Comparison of ENCODE assay signal across 1 cellular context in the genomic region with DNA sequence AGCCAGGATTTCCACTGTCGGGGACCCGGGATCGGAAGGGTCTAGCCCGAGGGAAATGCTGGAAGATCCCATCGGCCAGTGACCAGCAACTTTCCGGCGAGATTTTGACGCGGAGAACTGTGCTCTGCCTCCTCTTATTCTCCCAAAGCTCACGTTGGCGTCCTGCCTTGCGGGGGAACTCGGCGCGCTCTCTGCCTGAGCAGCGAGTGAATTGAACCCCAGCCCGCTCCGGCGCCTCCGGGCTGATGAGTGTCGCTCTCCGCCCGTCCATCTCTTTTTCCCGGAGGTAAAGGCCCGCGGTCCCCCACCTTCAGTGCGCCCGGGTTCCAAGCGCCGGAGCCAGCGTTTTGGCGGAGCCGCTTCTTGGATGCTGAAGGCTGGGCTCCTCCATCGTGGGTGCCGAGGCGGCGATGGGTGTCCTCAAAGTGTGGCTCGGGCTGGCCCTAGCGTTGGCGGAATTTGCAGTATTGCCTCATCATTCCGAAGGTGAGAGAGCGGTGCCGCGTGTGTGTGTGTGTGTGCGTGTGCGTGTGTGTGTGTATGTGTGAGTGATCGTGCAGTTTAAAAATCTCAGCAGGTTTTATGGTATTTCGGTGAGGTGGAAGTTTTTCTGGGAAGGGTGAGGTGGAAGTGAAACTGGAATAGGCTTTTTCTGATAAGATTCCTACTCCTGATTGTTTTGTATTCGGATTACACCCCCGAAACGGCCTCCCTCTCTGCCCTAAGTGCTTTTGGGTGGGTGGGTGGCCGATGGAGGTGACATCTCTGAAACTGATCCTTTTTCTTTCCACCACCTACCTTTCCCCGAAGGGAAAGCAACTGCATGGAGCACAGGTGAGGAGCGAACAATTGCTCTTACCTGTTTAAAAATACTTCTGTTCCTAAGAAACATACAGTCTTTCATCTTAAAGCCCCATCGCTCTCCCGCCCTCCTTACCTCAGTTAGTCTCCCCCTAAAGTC.
TF ChIP-seq lines count a peak whose summit lies in the region.

No MANE protein-coding gene starts in this region.

TF ChIP-seq in GM23338, 12 proteins besides CTCF, POLR2A, EP300 and RAD21 (continued from another document):
- TF ChIP-seq, protein P1, sequence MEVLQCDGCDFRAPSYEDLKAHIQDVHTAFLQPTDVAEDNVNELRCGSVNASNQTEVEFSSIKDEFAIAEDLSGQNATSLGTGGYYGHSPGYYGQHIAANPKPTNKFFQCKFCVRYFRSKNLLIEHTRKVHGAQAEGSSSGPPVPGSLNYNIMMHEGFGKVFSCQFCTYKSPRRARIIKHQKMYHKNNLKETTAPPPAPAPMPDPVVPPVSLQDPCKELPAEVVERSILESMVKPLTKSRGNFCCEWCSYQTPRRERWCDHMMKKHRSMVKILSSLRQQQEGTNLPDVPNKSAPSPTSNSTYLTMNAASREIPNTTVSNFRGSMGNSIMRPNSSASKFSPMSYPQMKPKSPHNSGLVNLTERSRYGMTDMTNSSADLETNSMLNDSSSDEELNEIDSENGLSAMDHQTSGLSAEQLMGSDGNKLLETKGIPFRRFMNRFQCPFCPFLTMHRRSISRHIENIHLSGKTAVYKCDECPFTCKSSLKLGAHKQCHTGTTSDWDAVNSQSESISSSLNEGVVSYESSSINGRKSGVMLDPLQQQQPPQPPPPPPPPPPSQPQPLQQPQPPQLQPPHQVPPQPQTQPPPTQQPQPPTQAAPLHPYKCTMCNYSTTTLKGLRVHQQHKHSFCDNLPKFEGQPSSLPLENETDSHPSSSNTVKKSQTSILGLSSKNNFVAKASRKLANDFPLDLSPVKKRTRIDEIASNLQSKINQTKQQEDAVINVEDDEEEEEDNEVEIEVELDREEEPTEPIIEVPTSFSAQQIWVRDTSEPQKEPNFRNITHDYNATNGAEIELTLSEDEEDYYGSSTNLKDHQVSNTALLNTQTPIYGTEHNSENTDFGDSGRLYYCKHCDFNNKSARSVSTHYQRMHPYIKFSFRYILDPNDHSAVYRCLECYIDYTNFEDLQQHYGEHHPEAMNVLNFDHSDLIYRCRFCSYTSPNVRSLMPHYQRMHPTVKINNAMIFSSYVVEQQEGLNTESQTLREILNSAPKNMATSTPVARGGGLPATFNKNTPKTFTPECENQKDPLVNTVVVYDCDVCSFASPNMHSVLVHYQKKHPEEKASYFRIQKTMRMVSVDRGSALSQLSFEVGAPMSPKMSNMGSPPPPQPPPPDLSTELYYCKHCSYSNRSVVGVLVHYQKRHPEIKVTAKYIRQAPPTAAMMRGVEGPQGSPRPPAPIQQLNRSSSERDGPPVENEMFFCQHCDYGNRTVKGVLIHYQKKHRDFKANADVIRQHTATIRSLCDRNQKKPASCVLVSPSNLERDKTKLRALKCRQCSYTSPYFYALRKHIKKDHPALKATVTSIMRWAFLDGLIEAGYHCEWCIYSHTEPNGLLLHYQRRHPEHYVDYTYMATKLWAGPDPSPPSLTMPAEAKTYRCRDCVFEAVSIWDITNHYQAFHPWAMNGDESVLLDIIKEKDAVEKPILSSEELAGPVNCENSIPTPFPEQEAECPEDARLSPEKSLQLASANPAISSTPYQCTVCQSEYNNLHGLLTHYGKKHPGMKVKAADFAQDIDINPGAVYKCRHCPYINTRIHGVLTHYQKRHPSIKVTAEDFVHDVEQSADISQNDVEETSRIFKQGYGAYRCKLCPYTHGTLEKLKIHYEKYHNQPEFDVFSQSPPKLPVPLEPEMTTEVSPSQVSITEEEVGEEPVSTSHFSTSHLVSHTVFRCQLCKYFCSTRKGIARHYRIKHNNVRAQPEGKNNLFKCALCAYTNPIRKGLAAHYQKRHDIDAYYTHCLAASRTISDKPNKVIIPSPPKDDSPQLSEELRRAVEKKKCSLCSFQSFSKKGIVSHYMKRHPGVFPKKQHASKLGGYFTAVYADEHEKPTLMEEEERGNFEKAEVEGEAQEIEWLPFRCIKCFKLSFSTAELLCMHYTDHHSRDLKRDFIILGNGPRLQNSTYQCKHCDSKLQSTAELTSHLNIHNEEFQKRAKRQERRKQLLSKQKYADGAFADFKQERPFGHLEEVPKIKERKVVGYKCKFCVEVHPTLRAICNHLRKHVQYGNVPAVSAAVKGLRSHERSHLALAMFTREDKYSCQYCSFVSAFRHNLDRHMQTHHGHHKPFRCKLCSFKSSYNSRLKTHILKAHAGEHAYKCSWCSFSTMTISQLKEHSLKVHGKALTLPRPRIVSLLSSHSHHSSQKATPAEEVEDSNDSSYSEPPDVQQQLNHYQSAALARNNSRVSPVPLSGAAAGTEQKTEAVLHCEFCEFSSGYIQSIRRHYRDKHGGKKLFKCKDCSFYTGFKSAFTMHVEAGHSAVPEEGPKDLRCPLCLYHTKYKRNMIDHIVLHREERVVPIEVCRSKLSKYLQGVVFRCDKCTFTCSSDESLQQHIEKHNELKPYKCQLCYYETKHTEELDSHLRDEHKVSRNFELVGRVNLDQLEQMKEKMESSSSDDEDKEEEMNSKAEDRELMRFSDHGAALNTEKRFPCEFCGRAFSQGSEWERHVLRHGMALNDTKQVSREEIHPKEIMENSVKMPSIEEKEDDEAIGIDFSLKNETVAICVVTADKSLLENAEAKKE (CRISPR knock-in tag; IDR thresholded peaks at IDR 0.05) = no peak
- TF ChIP-seq CREB1 (CRISPR knock-in tag; IDR thresholded peaks at IDR 0.05; ENCODE audit: low read depth) = no peak
- no peak; the same call in 1 of the 2 replicates for TF ChIP-seq POLR2AphosphoS5 (IDR thresholded peaks at IDR 0.05; ENCODE audit: low read depth)
- no peak for TF ChIP-seq JUNB (IDR thresholded peaks at IDR 0.05; ENCODE audit: unreplicated experiment)
- TF ChIP-seq EZH2phosphoT487 (IDR thresholded peaks at IDR 0.05; ENCODE audit: unreplicated experiment) = no peak
- TF ChIP-seq, protein P2, sequence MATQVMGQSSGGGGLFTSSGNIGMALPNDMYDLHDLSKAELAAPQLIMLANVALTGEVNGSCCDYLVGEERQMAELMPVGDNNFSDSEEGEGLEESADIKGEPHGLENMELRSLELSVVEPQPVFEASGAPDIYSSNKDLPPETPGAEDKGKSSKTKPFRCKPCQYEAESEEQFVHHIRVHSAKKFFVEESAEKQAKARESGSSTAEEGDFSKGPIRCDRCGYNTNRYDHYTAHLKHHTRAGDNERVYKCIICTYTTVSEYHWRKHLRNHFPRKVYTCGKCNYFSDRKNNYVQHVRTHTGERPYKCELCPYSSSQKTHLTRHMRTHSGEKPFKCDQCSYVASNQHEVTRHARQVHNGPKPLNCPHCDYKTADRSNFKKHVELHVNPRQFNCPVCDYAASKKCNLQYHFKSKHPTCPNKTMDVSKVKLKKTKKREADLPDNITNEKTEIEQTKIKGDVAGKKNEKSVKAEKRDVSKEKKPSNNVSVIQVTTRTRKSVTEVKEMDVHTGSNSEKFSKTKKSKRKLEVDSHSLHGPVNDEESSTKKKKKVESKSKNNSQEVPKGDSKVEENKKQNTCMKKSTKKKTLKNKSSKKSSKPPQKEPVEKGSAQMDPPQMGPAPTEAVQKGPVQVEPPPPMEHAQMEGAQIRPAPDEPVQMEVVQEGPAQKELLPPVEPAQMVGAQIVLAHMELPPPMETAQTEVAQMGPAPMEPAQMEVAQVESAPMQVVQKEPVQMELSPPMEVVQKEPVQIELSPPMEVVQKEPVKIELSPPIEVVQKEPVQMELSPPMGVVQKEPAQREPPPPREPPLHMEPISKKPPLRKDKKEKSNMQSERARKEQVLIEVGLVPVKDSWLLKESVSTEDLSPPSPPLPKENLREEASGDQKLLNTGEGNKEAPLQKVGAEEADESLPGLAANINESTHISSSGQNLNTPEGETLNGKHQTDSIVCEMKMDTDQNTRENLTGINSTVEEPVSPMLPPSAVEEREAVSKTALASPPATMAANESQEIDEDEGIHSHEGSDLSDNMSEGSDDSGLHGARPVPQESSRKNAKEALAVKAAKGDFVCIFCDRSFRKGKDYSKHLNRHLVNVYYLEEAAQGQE (IDR thresholded peaks at IDR 0.05; ENCODE audit: unreplicated experiment) = no peak
- TF ChIP-seq ZNF114 (CRISPR knock-in tag; IDR thresholded peaks at IDR 0.05) = no peak
